In genomic region chr17:79337053-79337452, GRCh38 we compare ENCODE assay signal across 2 cellular contexts.
TF ChIP-seq lines count a peak whose summit lies in the region.

No MANE protein-coding gene starts in this region.

TF ChIP-seq in HepG2, 621 proteins besides CTCF, POLR2A, EP300 and RAD21 (continued from another document):
- TF ChIP-seq MAFK (conservative IDR thresholded peaks at IDR 0.05 in 1 of 2, IDR thresholded peaks at IDR 0.05 in 1 of 2; ENCODE audit: low read length in 2 of 2) (peak; percentile 40 to 59; a peak in 3 of 4 replicates), MAFF (IDR thresholded peaks at IDR 0.05; ENCODE audit: low read depth, low read length) (peak; percentile 49)
TF ChIP-seq in HepG2: peak in this region for 2.

TF ChIP-seq in A549, 52 proteins besides CTCF, POLR2A, EP300 and RAD21 (continued from another document):
- no peak for TF ChIP-seq HOXA7 (CRISPR knock-in tag; IDR thresholded peaks at IDR 0.05)
- TF ChIP-seq JUN (IDR thresholded peaks at IDR 0.05) = no peak
- no peak for TF ChIP-seq RFX5 (IDR thresholded peaks at IDR 0.05)
- TF ChIP-seq HMGXB4 (CRISPR knock-in tag; IDR thresholded peaks at IDR 0.05; ENCODE audit: borderline replicate concordance) = no peak
